8 cellular contexts compared by ENCODE assay signal in genomic region chr10:134205-134742, GRCh38. TPM values are rescaled to one million over a fixed set of nuclear protein-coding genes. Genes with fewer than 3 reads are reported as not detected.
DNase-seq lines count a peak whose midpoint lies in the region; ATAC-seq and TF ChIP-seq lines count a peak whose summit lies in the region.

No MANE protein-coding gene starts in this region.

- no peak for TF ChIP-seq CTCF in CD8-positive, alpha-beta T cell (IDR thresholded peaks at IDR 0.05)
- no peak for TF ChIP-seq CTCF in vagina (IDR thresholded peaks at IDR 0.05)

- no peaks in the 10 kb centered on the region for H3K9me3 Mint-ChIP-seq in CD8-positive, alpha-beta T cell

- no peak for TF ChIP-seq POLR2A in vagina (IDR thresholded peaks at IDR 0.05)

- no peaks in the 10 kb centered on the region for H3K36me3 ChIP-seq in CD8-positive, alpha-beta T cell (ENCODE audit: insufficient read depth, low read length)
- peaks cover 9% of the 10 kb centered on the region for H3K36me3 ChIP-seq in SJSA1
- no peaks in the 10 kb centered on the region for H3K36me3 ChIP-seq in ectodermal cell (ENCODE audit: control insufficient read depth, insufficient read depth, low read length)
- no peaks in the 10 kb centered on the region for H3K36me3 ChIP-seq in muscle layer of colon (ENCODE audit: insufficient read depth, low read length)
- H3K36me3 ChIP-seq in vagina: no peaks in the 10 kb centered on the region

- CTCF ChIA-PET in CD8-positive, alpha-beta T cell (lab: Charles Lee): no interaction called here

- H3K4me3 Mint-ChIP-seq in CD8-positive, alpha-beta T cell: peak overlapping the region; percentile 92

- no peaks in the 10 kb centered on the region for H3K27me3 ChIP-seq in CD8-positive, alpha-beta T cell (ENCODE audit: insufficient read depth, low read length)
- H3K27me3 ChIP-seq in SJSA1 (replicated peaks) (no peaks in the 10 kb centered on the region), ectodermal cell (ENCODE audit: control insufficient read depth, insufficient read depth, low read length, poor library complexity, severe bottlenecking) (peaks cover 19% of the 10 kb centered on the region), muscle layer of colon (ENCODE audit: control insufficient read depth in 1 of 2, insufficient read depth in 2 of 2, low read length in 2 of 2) (no peaks in the 10 kb centered on the region), vagina (no peaks in the 10 kb centered on the region)

- DNase-seq in CD8-positive, alpha-beta T cell: peak in 6 of 7 experiments; percentile 16 to 66 (median 30)
- DNase-seq in SJSA1 (ENCODE audit: low read depth in 1 of 2, low spot score in 2 of 2): peak in 1 of 2 experiments; percentile 56
- no peak for DNase-seq in vagina (ENCODE audit: extremely low spot score in 2 of 2)
- no peak for DNase-seq in NCI-H2081 treated with DMSO at 0.1 percent for 48 hours (lab: John Stamatoyannopoulos, UW)

- intact Hi-C loops in CD8-positive, alpha-beta T cell (cut with DNase I, micrococcal nuclease): loop anchor here (2.0 to 5.0 kb wide), 2 partner anchors 57 to 198 kb away; no protein-coding TSS in a partner anchor
- intact Hi-C loops in vagina (cut with DNase I): no loop called here

- H3K27ac Mint-ChIP-seq in CD8-positive, alpha-beta T cell: peak overlapping the region; percentile 94

- peak; percentile 18 for ATAC-seq in CD8-positive, alpha-beta T cell
- ATAC-seq in GM19023 (IDR thresholded peaks at IDR 0.05; ENCODE audit: unreplicated experiment) (peak; percentile 13), HG03139 (IDR thresholded peaks at IDR 0.05; ENCODE audit: unreplicated experiment) (peak; percentile 1)

- H3K9me3 ChIP-seq in CD8-positive, alpha-beta T cell (ENCODE audit: low read length): no peaks in the 10 kb centered on the region
- no peaks in the 10 kb centered on the region for H3K9me3 ChIP-seq in SJSA1 (replicated peaks)
- no peaks in the 10 kb centered on the region for H3K9me3 ChIP-seq in ectodermal cell (ENCODE audit: control insufficient read depth, low read length)
- no peaks in the 10 kb centered on the region for H3K9me3 ChIP-seq in muscle layer of colon (ENCODE audit: low read length)
- no peaks in the 10 kb centered on the region for H3K9me3 ChIP-seq in vagina

- H3K27ac ChIP-seq in CD8-positive, alpha-beta T cell (ENCODE audit: low read depth, low read length): peak overlapping the region; percentile 70
- peak overlapping the region; percentile 95 for H3K27ac ChIP-seq in SJSA1
- no peak overlapping the region for H3K27ac ChIP-seq in ectodermal cell (ENCODE audit: insufficient read depth, low read depth, low read length, poor library complexity, severe bottlenecking)
- peak overlapping the region; percentile 76 for H3K27ac ChIP-seq in muscle layer of colon (ENCODE audit: low read depth, low read length)
- peak overlapping the region; percentile 97 for H3K27ac ChIP-seq in vagina

- 1 to 2% methylated on average over 26 of the region's 26 CpGs for WGBS in ectodermal cell, 2 experiments

- peaks cover 44% of the 10 kb centered on the region for H3K4me1 Mint-ChIP-seq in CD8-positive, alpha-beta T cell (ENCODE audit: low read depth)

- H3K4me3 ChIP-seq in CD8-positive, alpha-beta T cell (ENCODE audit: low read depth, low read length): peak overlapping the region; percentile 54
- H3K4me3 ChIP-seq in SJSA1 (peak overlapping the region; percentile 95), ectodermal cell (ENCODE audit: insufficient read depth, low read depth, low read length) (peak overlapping the region; percentile 83), muscle layer of colon (ENCODE audit: low read depth in 1 of 2, low read length in 2 of 2) (peak overlapping the region; percentile 75 to 82), vagina (peak overlapping the region; percentile 72)

- H3K27me3 Mint-ChIP-seq in CD8-positive, alpha-beta T cell (ENCODE audit: low read depth): no peaks in the 10 kb centered on the region

- POLR2A ChIA-PET in CD8-positive, alpha-beta T cell (lab: Charles Lee): no interaction called here

- H3K36me3 Mint-ChIP-seq in CD8-positive, alpha-beta T cell: peaks cover 7% of the 10 kb centered on the region

- H3K4me1 ChIP-seq in CD8-positive, alpha-beta T cell (ENCODE audit: insufficient read depth, low read length): peaks cover 26% of the 10 kb centered on the region
- H3K4me1 ChIP-seq in SJSA1 (replicated peaks) (peaks cover 34% of the 10 kb centered on the region), ectodermal cell (ENCODE audit: control insufficient read depth, insufficient read depth, low read length) (peaks cover 20% of the 10 kb centered on the region), muscle layer of colon (ENCODE audit: insufficient read depth, low read length) (peaks cover 34% of the 10 kb centered on the region), vagina (peaks cover 45% of the 10 kb centered on the region)

- peak overlapping the region; percentile 53 for H3K9ac ChIP-seq in muscle layer of colon (ENCODE audit: low read length)

RNA-seq across cellular contexts. Expression of gene ZMYND11, which starts 1.0 kb away (rescaled TPM):
- total RNA-seq in CD8-positive, alpha-beta T cell: 10 to 100 TPM; 19.8 to 19.9 TPM
- total RNA-seq in SJSA1 (2014; rRNA removed; shearing (Covaris generic)): 71.5 and 88.5 TPM in 2 replicates
- polyA plus RNA-seq in ectodermal cell (2013, experiment 1 of 4): 43.8 TPM
- polyA plus RNA-seq in ectodermal cell (2013, experiment 2 of 4): 39.8 TPM
- 33.0 TPM for polyA plus RNA-seq in ectodermal cell (2013, experiment 3 of 4)
- polyA plus RNA-seq in ectodermal cell (2013, experiment 4 of 4): 36.8 TPM
- total RNA-seq in vagina: 46.4 TPM

Comparison
In these comparisons a context has a peak if more than half of its experiments do, and no peak if none do; other contexts are left out.
1. DNase-seq: peak in CD8-positive, alpha-beta T cell (6 of 7); none in vagina (0 of 2) and NCI-H2081 treated with DMSO at 0.1 percent for 48 hours (single experiment).
2. Peak in every context shown above with its lines, with median percentiles within 50 percentile points of each other: ATAC-seq and H3K4me3 ChIP-seq.